ENCODE assay signal across 1 cellular context in the genomic region with DNA sequence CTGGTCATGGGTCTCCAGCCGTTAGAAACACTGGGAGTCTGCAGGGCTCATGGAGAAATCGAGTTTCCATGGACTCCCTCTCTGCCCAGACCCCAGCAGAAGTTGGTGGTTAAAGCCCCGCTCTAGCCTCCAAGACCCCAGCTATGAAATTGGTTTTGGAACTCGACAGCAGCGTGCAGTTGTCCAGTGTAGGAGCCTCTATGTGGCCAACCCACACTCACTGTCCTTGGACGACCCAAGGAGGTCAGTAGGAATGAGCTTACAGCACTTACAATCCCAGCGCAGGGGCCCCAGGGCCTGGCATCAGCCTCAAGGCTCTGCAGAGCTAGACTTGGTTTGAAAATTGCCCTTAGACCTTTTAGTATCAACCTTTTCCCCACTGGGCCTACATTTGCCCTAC.
TF ChIP-seq lines count a peak whose summit lies in the region.

No MANE protein-coding gene starts in this region.

TF ChIP-seq in SK-N-SH treated with all-trans-retinoic acid at 6 μM for 48 hours, 23 proteins besides CTCF, POLR2A, EP300 and RAD21 (continued from another document):
- TF ChIP-seq, protein P1, sequence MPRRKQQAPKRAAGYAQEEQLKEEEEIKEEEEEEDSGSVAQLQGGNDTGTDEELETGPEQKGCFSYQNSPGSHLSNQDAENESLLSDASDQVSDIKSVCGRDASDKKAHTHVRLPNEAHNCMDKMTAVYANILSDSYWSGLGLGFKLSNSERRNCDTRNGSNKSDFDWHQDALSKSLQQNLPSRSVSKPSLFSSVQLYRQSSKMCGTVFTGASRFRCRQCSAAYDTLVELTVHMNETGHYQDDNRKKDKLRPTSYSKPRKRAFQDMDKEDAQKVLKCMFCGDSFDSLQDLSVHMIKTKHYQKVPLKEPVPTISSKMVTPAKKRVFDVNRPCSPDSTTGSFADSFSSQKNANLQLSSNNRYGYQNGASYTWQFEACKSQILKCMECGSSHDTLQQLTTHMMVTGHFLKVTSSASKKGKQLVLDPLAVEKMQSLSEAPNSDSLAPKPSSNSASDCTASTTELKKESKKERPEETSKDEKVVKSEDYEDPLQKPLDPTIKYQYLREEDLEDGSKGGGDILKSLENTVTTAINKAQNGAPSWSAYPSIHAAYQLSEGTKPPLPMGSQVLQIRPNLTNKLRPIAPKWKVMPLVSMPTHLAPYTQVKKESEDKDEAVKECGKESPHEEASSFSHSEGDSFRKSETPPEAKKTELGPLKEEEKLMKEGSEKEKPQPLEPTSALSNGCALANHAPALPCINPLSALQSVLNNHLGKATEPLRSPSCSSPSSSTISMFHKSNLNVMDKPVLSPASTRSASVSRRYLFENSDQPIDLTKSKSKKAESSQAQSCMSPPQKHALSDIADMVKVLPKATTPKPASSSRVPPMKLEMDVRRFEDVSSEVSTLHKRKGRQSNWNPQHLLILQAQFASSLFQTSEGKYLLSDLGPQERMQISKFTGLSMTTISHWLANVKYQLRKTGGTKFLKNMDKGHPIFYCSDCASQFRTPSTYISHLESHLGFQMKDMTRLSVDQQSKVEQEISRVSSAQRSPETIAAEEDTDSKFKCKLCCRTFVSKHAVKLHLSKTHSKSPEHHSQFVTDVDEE (CRISPR knock-in tag; IDR thresholded peaks at IDR 0.05): no peak
- TF ChIP-seq ARNTL (CRISPR knock-in tag; IDR thresholded peaks at IDR 0.05; ENCODE audit: borderline replicate concordance, low read depth): no peak
- TF ChIP-seq ZNF565 (CRISPR knock-in tag; conservative IDR thresholded peaks at IDR 0.05; ENCODE audit: low read depth): no peak
- TF ChIP-seq SNAI2 (CRISPR knock-in tag; IDR thresholded peaks at IDR 0.05): no peak
- TF ChIP-seq, protein P2, sequence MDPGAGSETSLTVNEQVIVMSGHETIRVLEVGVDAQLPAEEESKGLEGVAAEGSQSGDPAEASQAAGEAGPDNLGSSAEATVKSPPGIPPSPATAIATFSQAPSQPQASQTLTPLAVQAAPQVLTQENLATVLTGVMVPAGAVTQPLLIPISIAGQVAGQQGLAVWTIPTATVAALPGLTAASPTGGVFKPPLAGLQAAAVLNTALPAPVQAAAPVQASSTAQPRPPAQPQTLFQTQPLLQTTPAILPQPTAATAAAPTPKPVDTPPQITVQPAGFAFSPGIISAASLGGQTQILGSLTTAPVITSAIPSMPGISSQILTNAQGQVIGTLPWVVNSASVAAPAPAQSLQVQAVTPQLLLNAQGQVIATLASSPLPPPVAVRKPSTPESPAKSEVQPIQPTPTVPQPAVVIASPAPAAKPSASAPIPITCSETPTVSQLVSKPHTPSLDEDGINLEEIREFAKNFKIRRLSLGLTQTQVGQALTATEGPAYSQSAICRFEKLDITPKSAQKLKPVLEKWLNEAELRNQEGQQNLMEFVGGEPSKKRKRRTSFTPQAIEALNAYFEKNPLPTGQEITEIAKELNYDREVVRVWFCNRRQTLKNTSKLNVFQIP (CRISPR knock-in tag; IDR thresholded peaks at IDR 0.05; ENCODE audit: borderline replicate concordance, low read depth): no peak
